In the genomic region with DNA sequence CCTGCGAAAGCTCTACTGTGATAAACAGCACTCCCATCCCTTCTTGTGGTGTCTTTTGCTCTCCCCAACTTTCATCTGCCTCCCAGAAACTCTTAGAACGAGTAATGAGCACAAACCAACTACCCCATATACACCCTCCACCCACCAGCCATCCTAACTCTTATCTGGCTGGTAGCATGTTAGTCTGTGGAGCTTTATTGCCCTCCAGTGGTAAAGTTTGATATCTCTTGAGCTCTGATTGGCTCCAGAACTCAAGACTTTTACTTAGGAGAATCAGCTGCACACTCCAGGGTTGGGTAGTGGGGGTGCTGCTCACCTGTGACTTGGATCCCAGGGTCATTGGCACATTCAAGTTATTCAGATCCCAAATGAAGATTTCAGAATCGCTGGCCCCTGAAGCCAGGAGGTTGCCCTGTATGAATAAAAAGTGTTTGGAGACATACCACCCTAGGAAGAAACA, we compare ENCODE assay signal across 8 cellular contexts. TPM values are rescaled to one million over a fixed set of nuclear protein-coding genes. Genes with fewer than 3 reads are reported as not detected.
DNase-seq lines count a peak whose midpoint lies in the region; ATAC-seq, FAIRE-seq and TF ChIP-seq lines count a peak whose summit lies in the region.

No MANE protein-coding gene starts in this region.

- no peak overlapping the region for H3K4me2 ChIP-seq in Karpas-422 (ENCODE audit: low read depth, low read length, poor library complexity, severe bottlenecking)

- no peak for TF ChIP-seq POLR2A in esophagus muscularis mucosa (IDR thresholded peaks at IDR 0.05; ENCODE audit: low read depth)

- H3K4me3 ChIP-seq in left ventricle myocardium inferior (no peak overlapping the region), right atrium auricular region (no peak overlapping the region), Karpas-422 (ENCODE audit: low read length) (no peak overlapping the region), esophagus muscularis mucosa (no peak overlapping the region)

- ATAC-seq in natural killer cell treated with Interleukin-12 subunit alpha and Interleukin-12 subunit beta and Interleukin-15 and Interleukin-18, amount 100 ng/mL, for 72 hours, result peak; percentile 68 to 75
- ATAC-seq in GM21447 (IDR thresholded peaks at IDR 0.05; ENCODE audit: unreplicated experiment), result no peak

- no peaks in the 10 kb centered on the region for H3K79me2 ChIP-seq in Karpas-422 (ENCODE audit: low read length)

- peaks cover 40 to 60% of the 10 kb centered on the region in 2 donors for H3K4me1 Mint-ChIP-seq in natural killer cell treated with Interleukin-12 subunit alpha and Interleukin-12 subunit beta and Interleukin-15 and Interleukin-18, amount 100 ng/mL, for 72 hours (ENCODE audit: low read depth in 2 of 2)

- intact Hi-C loops in left ventricle myocardium inferior (cut with micrococcal nuclease), result no loop called here
- intact Hi-C loops in esophagus muscularis mucosa (cut with DNase I), result no loop called here

- FAIRE-seq in TTC549 (lab: Jason Lieb, UNC), result peak; percentile 82

- DNase-seq in left ventricle myocardium inferior (no peak), right atrium auricular region (ENCODE audit: low spot score) (no peak), Karpas-422 (peak; percentile 86), dermis blood vessel endothelial cell (peak; percentile 75), esophagus muscularis mucosa (ENCODE audit: extremely low spot score) (no peak)
- DNase-seq in natural killer cell treated with Interleukin-12 subunit alpha and Interleukin-12 subunit beta and Interleukin-15 and Interleukin-18, amount 100 ng/mL, for 72 hours (ENCODE audit: low spot score), result no peak

- H3K4me3 Mint-ChIP-seq in natural killer cell treated with Interleukin-12 subunit alpha and Interleukin-12 subunit beta and Interleukin-15 and Interleukin-18, amount 100 ng/mL, for 72 hours, result peak overlapping the region; percentile 73

- H3K27ac ChIP-seq in left ventricle myocardium inferior (replicated peaks) (no peak overlapping the region), right atrium auricular region (no peak overlapping the region), Karpas-422 (ENCODE audit: low read length) (no peak overlapping the region), esophagus muscularis mucosa (replicated peaks in 1 of 4) (no peak overlapping the region)

- H3K27me3 Mint-ChIP-seq in natural killer cell treated with Interleukin-12 subunit alpha and Interleukin-12 subunit beta and Interleukin-15 and Interleukin-18, amount 100 ng/mL, for 72 hours, result no peaks in the 10 kb centered on the region

- no peaks in the 10 kb centered on the region for H3K9me2 ChIP-seq in Karpas-422 (replicated peaks; ENCODE audit: insufficient read depth, low read length)

- H2AFZ ChIP-seq in Karpas-422 (ENCODE audit: low read length), result no peak overlapping the region

- TF ChIP-seq EP300 in esophagus muscularis mucosa (IDR thresholded peaks at IDR 0.05), result no peak

- no peaks in the 10 kb centered on the region for H4K20me1 ChIP-seq in Karpas-422 (ENCODE audit: insufficient read depth, low read depth, low read length)

- H3K9me3 Mint-ChIP-seq in natural killer cell treated with Interleukin-12 subunit alpha and Interleukin-12 subunit beta and Interleukin-15 and Interleukin-18, amount 100 ng/mL, for 72 hours, result no peaks in the 10 kb centered on the region

- H3K9ac ChIP-seq in Karpas-422 (ENCODE audit: low read length), result no peak overlapping the region

- H3K36me3 ChIP-seq in left ventricle myocardium inferior, result peaks cover 88% of the 10 kb centered on the region
- H3K36me3 ChIP-seq in right atrium auricular region, result peaks cover 38% of the 10 kb centered on the region
- H3K36me3 ChIP-seq in Karpas-422 (ENCODE audit: insufficient read depth, low read length), result no peaks in the 10 kb centered on the region
- peaks cover 12 to 94% (median 68%) of the 10 kb centered on the region in 4 donors for H3K36me3 ChIP-seq in esophagus muscularis mucosa

- H3K9me3 ChIP-seq in left ventricle myocardium inferior (replicated peaks), result no peaks in the 10 kb centered on the region
- no peaks in the 10 kb centered on the region for H3K9me3 ChIP-seq in right atrium auricular region
- no peaks in the 10 kb centered on the region for H3K9me3 ChIP-seq in Karpas-422 (ENCODE audit: low read length)
- no peaks in the 10 kb centered on the region for H3K9me3 ChIP-seq in esophagus muscularis mucosa

- peak; percentile 31 for TF ChIP-seq CTCF in left ventricle myocardium inferior (IDR thresholded peaks at IDR 0.05; ENCODE audit: borderline replicate concordance)
- no peak for TF ChIP-seq CTCF in right atrium auricular region (IDR thresholded peaks at IDR 0.05)
- peak in 1 of 3 experiments; percentile 7 for TF ChIP-seq CTCF in esophagus muscularis mucosa (IDR thresholded peaks at IDR 0.05)

- H3K27me3 ChIP-seq in left ventricle myocardium inferior (ENCODE audit: low read depth), result no peaks in the 10 kb centered on the region
- H3K27me3 ChIP-seq in right atrium auricular region, result no peaks in the 10 kb centered on the region
- no peaks in the 10 kb centered on the region for H3K27me3 ChIP-seq in Karpas-422 (ENCODE audit: low read length)
- H3K27me3 ChIP-seq in esophagus muscularis mucosa, result no peaks in the 10 kb centered on the region

- H3K4me1 ChIP-seq in left ventricle myocardium inferior (no peaks in the 10 kb centered on the region), right atrium auricular region (no peaks in the 10 kb centered on the region), Karpas-422 (ENCODE audit: low read length) (no peaks in the 10 kb centered on the region), esophagus muscularis mucosa (no peaks in the 10 kb centered on the region)

- H3K36me3 Mint-ChIP-seq in natural killer cell treated with Interleukin-12 subunit alpha and Interleukin-12 subunit beta and Interleukin-15 and Interleukin-18, amount 100 ng/mL, for 72 hours, result peaks cover 13% of the 10 kb centered on the region

- 60% methylated on average over 3 of the region's 3 CpGs for WGBS in esophagus muscularis mucosa

- H3K27ac Mint-ChIP-seq in natural killer cell treated with Interleukin-12 subunit alpha and Interleukin-12 subunit beta and Interleukin-15 and Interleukin-18, amount 100 ng/mL, for 72 hours, result peak overlapping the region; percentile 93 to 95

RNA-seq across cellular contexts. Expression of a gene that starts 10.9 kb away (rescaled TPM):
- 8.8 TPM for total RNA-seq in left ventricle myocardium inferior
- 1 to 10 TPM; 2.0 to 4.5 TPM for total RNA-seq in right atrium auricular region
- 23.6 and 26.6 TPM in 2 replicates for total RNA-seq in Karpas-422 (2014; rRNA removed; shearing (Covaris generic); ENCODE audit: low replicate concordance)
- total RNA-seq in dermis blood vessel endothelial cell, result 1.2 and 5.3 TPM in 2 replicates
- total RNA-seq in natural killer cell treated with Interleukin-12 subunit alpha and Interleukin-12 subunit beta and Interleukin-15 and Interleukin-18, amount 100 ng/mL, for 72 hours, result 10 to 100 TPM; 22.7 to 62.2 TPM
- 1 to 10 TPM; 2.8 to 5.2 (median 4.1) TPM for total RNA-seq in esophagus muscularis mucosa

RNA-seq across cellular contexts. Expression of a gene that starts 20.9 kb away (rescaled TPM):
- total RNA-seq in left ventricle myocardium inferior, result 430 TPM
- total RNA-seq in right atrium auricular region, result 100 to 1,000 TPM; 355 to 361 TPM
- 267 and 500 TPM in 2 replicates for total RNA-seq in Karpas-422 (2014; rRNA removed; shearing (Covaris generic); ENCODE audit: low replicate concordance)
- 113 and 116 TPM in 2 replicates for total RNA-seq in dermis blood vessel endothelial cell
- 100 to 1,000 TPM; 165 to 209 TPM for total RNA-seq in natural killer cell treated with Interleukin-12 subunit alpha and Interleukin-12 subunit beta and Interleukin-15 and Interleukin-18, amount 100 ng/mL, for 72 hours
- total RNA-seq in esophagus muscularis mucosa, result 100 to 1,000 TPM; 231 to 315 (median 279) TPM

RNA-seq across cellular contexts. Expression of a gene that starts 27.0 kb away (rescaled TPM):
- total RNA-seq in left ventricle myocardium inferior (53.4 TPM), right atrium auricular region (10 to 100 TPM in 1 of 2 donors, 1 to 10 TPM in 1; 8.5 to 11.3 TPM), dermis blood vessel endothelial cell (7.5 and 10.4 TPM in 2 replicates), esophagus muscularis mucosa (10 to 100 TPM in 3 of 4 donors, 1 to 10 TPM in 1; 7.6 to 15.4 (median 13.6) TPM)
- 14.8 and 19.2 TPM in 2 replicates for total RNA-seq in Karpas-422 (2014; rRNA removed; shearing (Covaris generic); ENCODE audit: low replicate concordance)
- 10 to 100 TPM; 49.2 to 57.6 TPM for total RNA-seq in natural killer cell treated with Interleukin-12 subunit alpha and Interleukin-12 subunit beta and Interleukin-15 and Interleukin-18, amount 100 ng/mL, for 72 hours

RNA-seq across cellular contexts. Expression of a gene that starts 45.9 kb away (rescaled TPM):
- total RNA-seq in left ventricle myocardium inferior (not detected), right atrium auricular region (not detected), dermis blood vessel endothelial cell (not detected in 2 replicates), esophagus muscularis mucosa (not detected)
- total RNA-seq in Karpas-422 (2014; rRNA removed; shearing (Covaris generic); ENCODE audit: low replicate concordance), result not detected in 2 replicates
- total RNA-seq in natural killer cell treated with Interleukin-12 subunit alpha and Interleukin-12 subunit beta and Interleukin-15 and Interleukin-18, amount 100 ng/mL, for 72 hours, result not detected

Comparison
In these comparisons a context has a peak if more than half of its experiments do, and no peak if none do; other contexts are left out.
1. DNase-seq: peak in Karpas-422 (single experiment) and dermis blood vessel endothelial cell (single experiment); none in left ventricle myocardium inferior (single experiment), right atrium auricular region (single experiment), natural killer cell treated with Interleukin-12 subunit alpha and Interleukin-12 subunit beta and Interleukin-15 and Interleukin-18, amount 100 ng/mL, for 72 hours (single experiment) and esophagus muscularis mucosa (single experiment).